ENCODE assay signal across 9 cellular contexts in the genomic region with DNA sequence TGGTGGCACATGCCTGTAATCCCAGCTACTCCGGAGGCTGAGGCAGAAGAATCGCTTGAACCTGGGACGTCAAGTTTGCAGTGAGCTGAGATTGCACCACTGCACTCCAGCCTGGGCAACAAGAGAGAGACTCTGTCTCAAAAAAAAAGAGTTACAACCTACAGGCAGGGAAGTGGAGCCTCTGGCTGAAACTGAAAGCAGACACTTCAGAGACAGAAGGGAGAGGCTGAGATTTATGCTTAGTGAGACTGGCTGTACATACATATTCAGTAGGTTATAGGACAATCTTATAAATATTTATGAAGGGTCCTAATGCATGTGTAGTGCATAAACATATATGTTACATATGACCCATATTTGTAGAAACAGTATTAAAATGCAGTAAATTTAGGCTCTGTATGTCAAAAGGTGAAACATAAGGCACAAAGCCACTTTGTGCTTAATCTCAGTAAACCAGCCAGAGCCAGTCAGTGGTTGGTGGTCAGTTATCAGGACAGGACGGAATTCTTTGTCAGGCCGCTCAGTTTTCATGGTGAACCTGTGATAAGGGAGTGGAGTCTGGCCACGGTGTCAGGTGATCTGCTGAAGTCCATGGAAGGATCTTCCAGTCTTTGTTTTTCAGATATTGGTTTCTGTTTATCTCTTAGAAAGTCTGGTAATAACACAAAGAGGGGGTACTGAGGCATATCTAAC. TPM values are rescaled to one million over a fixed set of nuclear protein-coding genes. Genes with fewer than 3 reads are reported as not detected.
DNase-seq lines count a peak whose midpoint lies in the region; ATAC-seq, FAIRE-seq and TF ChIP-seq lines count a peak whose summit lies in the region.
"Had no signal": no experiment of that assay in that cellular context is flagged by ENCODE, and none has a peak within 500 bp of the region (broad histone marks: within the 10 kb centered on the region; RNA-seq: fewer than 3 reads in every experiment).

No MANE protein-coding gene starts in this region.

- ATAC-seq in GM19395 (IDR thresholded peaks at IDR 0.05; ENCODE audit: unreplicated experiment) = peak; percentile 89
- peak; percentile 85 for ATAC-seq in HG03139 (IDR thresholded peaks at IDR 0.05; ENCODE audit: unreplicated experiment)
- peak; percentile 81 for ATAC-seq in activated naive CD8-positive, alpha-beta T cell treated with anti-CD3 and anti-CD28 coated beads, Interleukin-2, amount 50 U/mL, for 24 hours
- ATAC-seq in gastrocnemius medialis = no peak

- no peak for FAIRE-seq in GM12891 (lab: Jason Lieb, UNC)
- FAIRE-seq: G401.6 had no signal

- peaks cover 9% of the 10 kb centered on the region for H3K27me3 Mint-ChIP-seq in activated naive CD8-positive, alpha-beta T cell treated with anti-CD3 and anti-CD28 coated beads, Interleukin-2, amount 50 U/mL, for 24 hours
- peaks cover 40% of the 10 kb centered on the region for H3K27me3 Mint-ChIP-seq in osteocyte (ENCODE audit: unreplicated experiment)

- H3K27ac ChIP-seq in tibial nerve (no peak overlapping the region), gastrocnemius medialis (no peak overlapping the region)

- no peaks in the 10 kb centered on the region for H3K36me3 ChIP-seq in tibial nerve
- H3K36me3 ChIP-seq in gastrocnemius medialis = no peaks in the 10 kb centered on the region

- H3K4me1 ChIP-seq in tibial nerve (peaks cover 0 to 5% (median 0%) of the 10 kb centered on the region in 4 donors), gastrocnemius medialis (peaks cover 0 to 9% of the 10 kb centered on the region in 2 donors)

- WGBS in tibial nerve, 2 donors = 61 to 76% methylated on average over 5 to 6 of the region's 6 CpGs

- intact Hi-C loops in gastrocnemius medialis (cut with DNase I; ENCODE audit: low total_unique reads) = no loop called here

- in situ Hi-C loops in gastrocnemius medialis (cut with MboI; ENCODE audit: low sequenced_read_pairs in 4 of 4) = no loop called here

- peaks cover 2% of the 10 kb centered on the region for H3K36me3 Mint-ChIP-seq in activated naive CD8-positive, alpha-beta T cell treated with anti-CD3 and anti-CD28 coated beads, Interleukin-2, amount 50 U/mL, for 24 hours (ENCODE audit: low read depth)
- H3K36me3 Mint-ChIP-seq in osteocyte (ENCODE audit: unreplicated experiment) = no peaks in the 10 kb centered on the region

- no peak overlapping the region for H3K4me3 ChIP-seq in tibial nerve
- no peak overlapping the region for H3K4me3 ChIP-seq in gastrocnemius medialis

- TF ChIP-seq POLR2A in GM12891 (IDR thresholded peaks at IDR 0.05; ENCODE audit: low read depth, low read length) (no peak), tibial nerve (IDR thresholded peaks at IDR 0.05) (no peak), gastrocnemius medialis (IDR thresholded peaks at IDR 0.05) (no peak)

- H3K27ac Mint-ChIP-seq in activated naive CD8-positive, alpha-beta T cell treated with anti-CD3 and anti-CD28 coated beads, Interleukin-2, amount 50 U/mL, for 24 hours = no peak overlapping the region
- no peak overlapping the region for H3K27ac Mint-ChIP-seq in osteocyte (ENCODE audit: unreplicated experiment)

- no peak overlapping the region for H3K4me3 Mint-ChIP-seq in activated naive CD8-positive, alpha-beta T cell treated with anti-CD3 and anti-CD28 coated beads, Interleukin-2, amount 50 U/mL, for 24 hours
- no peak overlapping the region for H3K4me3 Mint-ChIP-seq in osteocyte (ENCODE audit: unreplicated experiment)

- TF ChIP-seq CTCF in tibial nerve (IDR thresholded peaks at IDR 0.05) (no peak), osteocyte (IDR thresholded peaks at IDR 0.05) (no peak), gastrocnemius medialis (IDR thresholded peaks at IDR 0.05 in 4 of 5, conservative IDR thresholded peaks at IDR 0.05 in 1 of 5) (no peak)

- no peaks in the 10 kb centered on the region for H3K9me3 ChIP-seq in tibial nerve
- H3K9me3 ChIP-seq in gastrocnemius medialis = no peaks in the 10 kb centered on the region

- H3K9me3 Mint-ChIP-seq in activated naive CD8-positive, alpha-beta T cell treated with anti-CD3 and anti-CD28 coated beads, Interleukin-2, amount 50 U/mL, for 24 hours = no peaks in the 10 kb centered on the region
- no peaks in the 10 kb centered on the region for H3K9me3 Mint-ChIP-seq in osteocyte (ENCODE audit: unreplicated experiment)

- H3K27me3 ChIP-seq in tibial nerve = no peaks in the 10 kb centered on the region
- H3K27me3 ChIP-seq in gastrocnemius medialis = no peaks in the 10 kb centered on the region

- DNase-seq in GM12891 (ENCODE audit: insufficient read length, low spot score) (no peak), tibial nerve (ENCODE audit: low spot score in 2 of 2) (no peak), osteocyte (ENCODE audit: extremely low spot score, unreplicated experiment) (no peak), gastrocnemius medialis (no peak)
- DNase-seq in activated naive CD8-positive, alpha-beta T cell treated with anti-CD3 and anti-CD28 coated beads, Interleukin-2, amount 50 U/mL, for 24 hours = no peak
- no peak for DNase-seq in effector CD8-positive, alpha-beta T cell (lab: John Stamatoyannopoulos, UW)

- no peak for TF ChIP-seq EP300 in tibial nerve (IDR thresholded peaks at IDR 0.05)

- peaks cover 18% of the 10 kb centered on the region for H3K4me1 Mint-ChIP-seq in activated naive CD8-positive, alpha-beta T cell treated with anti-CD3 and anti-CD28 coated beads, Interleukin-2, amount 50 U/mL, for 24 hours
- H3K4me1 Mint-ChIP-seq in osteocyte (ENCODE audit: unreplicated experiment) = no peaks in the 10 kb centered on the region

TF ChIP-seq in GM12891, 5 proteins besides CTCF, POLR2A, EP300 and RAD21:
- peak; percentile 83 for TF ChIP-seq SPI1 (IDR thresholded peaks at IDR 0.05; ENCODE audit: low read depth, low read length)
- TF ChIP-seq POLR2AphosphoS5 (IDR thresholded peaks at IDR 0.05; ENCODE audit: low read depth, low read length) = no peak
- TF ChIP-seq POU2F2 (IDR thresholded peaks at IDR 0.05; ENCODE audit: low read depth, low read length) = no peak
- no peak for TF ChIP-seq PAX5 (IDR thresholded peaks at IDR 0.05; ENCODE audit: insufficient read depth, low read length, severe bottlenecking)

RNA-seq across cellular contexts. Expression of a gene that starts 13.7 kb away (rescaled TPM):
- 0.24 TPM for polyA plus RNA-seq in GM12891 (2012; ENCODE audit: low read depth, missing spikeins)
- total RNA-seq in tibial nerve (1 to 10 TPM in 2 of 4 donors, not detected in 2; 1.2 to 4.8 TPM), osteocyte (not detected in 2 replicates), gastrocnemius medialis (not detected)

RNA-seq across cellular contexts. Expression of a gene that starts 42.9 kb away (rescaled TPM):
- polyA plus RNA-seq in GM12891 (2012; ENCODE audit: low read depth, missing spikeins) = not detected
- total RNA-seq in tibial nerve (not detected), osteocyte (not detected in 2 replicates), gastrocnemius medialis (not detected)

RNA-seq across cellular contexts. Expression of a gene that starts 50.6 kb away (rescaled TPM):
- polyA plus RNA-seq in GM12891 (2012; ENCODE audit: low read depth, missing spikeins) = not detected
- total RNA-seq in tibial nerve (not detected), osteocyte (not detected in 2 replicates), gastrocnemius medialis (not detected)

Comparison
In these comparisons a context has a peak if more than half of its experiments do, and no peak if none do; other contexts are left out.
1. ATAC-seq: peak in GM19395 (single experiment), HG03139 (single experiment) and activated naive CD8-positive, alpha-beta T cell treated with anti-CD3 and anti-CD28 coated beads, Interleukin-2, amount 50 U/mL, for 24 hours (single experiment); none in gastrocnemius medialis (0 of 2).